ENCODE assay signal across 8 cellular contexts in the genomic region with DNA sequence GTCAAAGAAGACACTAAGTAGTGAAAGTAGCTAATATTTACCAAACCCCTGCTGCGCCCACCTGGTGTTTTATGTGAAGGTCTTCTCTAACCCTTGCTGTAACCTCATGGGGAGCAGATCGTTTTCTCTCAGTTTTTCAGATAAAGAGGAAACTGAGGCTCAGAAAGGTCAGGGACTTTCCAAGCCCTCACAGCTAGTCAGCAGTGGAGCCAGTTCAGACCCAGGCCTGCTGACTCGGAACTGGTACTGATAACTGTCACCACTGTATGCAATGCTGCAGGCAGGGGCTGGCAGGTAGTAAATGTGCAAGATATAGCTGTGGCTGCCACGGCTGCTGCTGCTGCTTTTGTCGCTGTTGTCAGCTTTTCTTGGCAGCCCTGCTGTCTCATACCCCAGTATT.
DNase-seq lines count a peak whose midpoint lies in the region; TF ChIP-seq lines count a peak whose summit lies in the region.

No MANE protein-coding gene starts in this region.

- peak overlapping the region; percentile 95 for H3K4me2 ChIP-seq in Loucy (ENCODE audit: low read depth, low read length, poor library complexity, severe bottlenecking)

- peaks cover 91% of the 10 kb centered on the region for H3K79me2 ChIP-seq in Loucy (ENCODE audit: insufficient read depth, low read length)

- peaks cover 13% of the 10 kb centered on the region for H3F3A ChIP-seq in Loucy (ENCODE audit: low read depth)

- H3K9me3 ChIP-seq in Loucy (ENCODE audit: insufficient read depth, low read depth, low read length) = no peaks in the 10 kb centered on the region
- H3K9me3 ChIP-seq in subcutaneous abdominal adipose tissue (ENCODE audit: control insufficient read depth in 5 of 5, low read length in 5 of 5) = no peaks in the 10 kb centered on the region

- H3K9ac ChIP-seq in Loucy (ENCODE audit: low read depth, low read length, poor library complexity, severe bottlenecking) = peak overlapping the region; percentile 98
- H3K9ac ChIP-seq in subcutaneous abdominal adipose tissue (ENCODE audit: low read length in 5 of 5) = peak overlapping the region in 1 of 5 donors; percentile 26

- H3K27me3 ChIP-seq in Loucy (ENCODE audit: insufficient read depth, low read length, poor library complexity, severe bottlenecking) (no peaks in the 10 kb centered on the region), subcutaneous abdominal adipose tissue (ENCODE audit: control insufficient read depth in 5 of 5, insufficient read depth in 4 of 5, low read length in 5 of 5) (no peaks in the 10 kb centered on the region)

- H3K9me2 ChIP-seq in Loucy (replicated peaks; ENCODE audit: low read depth, low read length) = no peaks in the 10 kb centered on the region

- H3K27ac ChIP-seq in subcutaneous abdominal adipose tissue (ENCODE audit: low read depth, low read length) = peak overlapping the region; percentile 94

- H4K20me1 ChIP-seq in Loucy (ENCODE audit: insufficient read depth, low read length, poor library complexity, severe bottlenecking) = peaks cover 74% of the 10 kb centered on the region

- H3K36me3 ChIP-seq in Loucy (ENCODE audit: insufficient read depth, low read length) (no peaks in the 10 kb centered on the region), subcutaneous abdominal adipose tissue (ENCODE audit: control insufficient read depth in 5 of 5, insufficient read depth in 5 of 5, low read length in 5 of 5) (no peaks in the 10 kb centered on the region)

- H3K4me3 ChIP-seq in Loucy (ENCODE audit: low read length, poor library complexity, severe bottlenecking) (peak overlapping the region; percentile 83), epithelial cell of proximal tubule (ENCODE audit: low read depth, low read length) (peak overlapping the region; percentile 30), subcutaneous abdominal adipose tissue (ENCODE audit: low read depth in 1 of 5, low read length in 5 of 5) (peak overlapping the region in 1 of 5 donors; percentile 16)

- DNase-seq in activated CD4-positive, alpha-beta T cell treated with anti-CD3 and anti-CD28 coated beads, Interleukin-2, amount 50 U/mL, for 48 hours = peak; percentile 47 to 63
- DNase-seq in activated CD4-positive, alpha-beta T cell treated with anti-CD3 and anti-CD28 coated beads, Interleukin-2, amount 50 U/mL, for 1 hour = no peak
- DNase-seq in epithelial cell of proximal tubule (ENCODE audit: low read depth) (no peak), NCI-H345 treated with DMSO at 0.1 percent for 48 hours (lab: John Stamatoyannopoulos, UW; ENCODE audit: unreplicated experiment) (no peak), NCI-H2029 treated with DMSO at 0.1 percent for 48 hours (lab: John Stamatoyannopoulos, UW) (no peak), MV-4-11 (lab: John Stamatoyannopoulos, UW) (no peak)

- TF ChIP-seq CTCF in Loucy (conservative IDR thresholded peaks at IDR 0.05; ENCODE audit: low read length) = no peak
- TF ChIP-seq CTCF in epithelial cell of proximal tubule (conservative IDR thresholded peaks at IDR 0.05; ENCODE audit: low read depth, low read length) = no peak

- peaks cover 76% of the 10 kb centered on the region for H3K4me1 ChIP-seq in Loucy (ENCODE audit: insufficient read depth, low read length, poor library complexity, severe bottlenecking)
- peaks cover 23 to 89% (median 69%) of the 10 kb centered on the region in 5 donors for H3K4me1 ChIP-seq in subcutaneous abdominal adipose tissue (ENCODE audit: control insufficient read depth in 5 of 5, insufficient read depth in 5 of 5, low read length in 5 of 5)

- no peak overlapping the region for H2AFZ ChIP-seq in Loucy (ENCODE audit: low read length)

Comparison
In these comparisons a context has a peak if more than half of its experiments do, and no peak if none do; other contexts are left out.
1. DNase-seq: peak in activated CD4-positive, alpha-beta T cell treated with anti-CD3 and anti-CD28 coated beads, Interleukin-2, amount 50 U/mL, for 48 hours (2 of 2); none in activated CD4-positive, alpha-beta T cell treated with anti-CD3 and anti-CD28 coated beads, Interleukin-2, amount 50 U/mL, for 1 hour (single experiment), epithelial cell of proximal tubule (single experiment), NCI-H345 treated with DMSO at 0.1 percent for 48 hours (single experiment), NCI-H2029 treated with DMSO at 0.1 percent for 48 hours (single experiment) and MV-4-11 (single experiment).